ENCODE assay signal across 8 cellular contexts in the genomic region with DNA sequence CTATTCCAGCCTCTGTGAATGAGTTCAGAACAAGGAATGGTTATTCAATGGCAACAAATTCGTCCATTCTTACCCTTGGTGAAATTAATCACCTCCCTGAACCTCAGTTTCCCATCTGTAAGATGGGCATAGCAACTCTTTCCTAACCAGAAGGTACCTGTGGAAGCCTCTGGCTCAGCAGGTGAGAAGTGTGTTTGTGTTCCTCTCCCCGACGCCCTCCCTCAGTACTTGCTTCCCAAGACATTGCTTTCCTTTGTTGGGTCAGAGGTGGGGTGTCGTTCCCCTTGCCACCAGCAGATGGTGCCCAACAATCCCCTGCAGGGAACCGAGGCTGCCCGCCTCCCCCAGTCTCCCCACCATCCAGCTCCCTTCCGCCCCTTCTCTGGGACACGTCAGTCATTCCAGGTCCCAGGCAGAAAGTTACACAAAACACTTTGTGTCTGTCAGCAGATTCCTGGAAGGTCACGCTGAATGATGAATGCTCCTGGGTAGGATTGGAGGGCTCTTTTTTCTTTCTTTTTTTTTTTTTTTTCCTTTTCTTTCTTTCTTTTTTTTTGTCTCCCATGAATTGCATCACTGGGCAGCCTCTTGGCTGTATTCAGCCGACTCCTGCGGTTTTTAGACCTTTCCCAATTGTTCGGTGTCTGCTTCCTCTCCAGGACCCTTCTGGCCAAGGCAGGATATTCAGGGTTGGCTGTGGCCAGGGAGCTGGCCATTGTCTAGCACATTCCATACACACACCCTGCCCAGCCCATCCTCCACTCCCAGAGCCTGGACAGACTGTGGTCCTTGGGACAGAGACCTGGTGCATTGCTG.
A peak's percentile ranks its signal among the peaks of the same experiment; 100 is the strongest.
DNase-seq lines count a peak whose midpoint lies in the region; ATAC-seq and TF ChIP-seq lines count a peak whose summit lies in the region.

No MANE protein-coding gene starts in this region.

- no peaks in the 10 kb centered on the region for H4K20me1 ChIP-seq in IMR-90 (ENCODE audit: insufficient read depth, low read length)
- no peaks in the 10 kb centered on the region for H4K20me1 ChIP-seq in SK-N-SH (ENCODE audit: insufficient read depth)

- H3K4me3 Mint-ChIP-seq in activated naive CD8-positive, alpha-beta T cell treated with anti-CD3 and anti-CD28 coated beads, Interleukin-2, amount 10 ng/mL, durations not matched to agents 7 days and 5 days, result peak overlapping the region; percentile 56

- H3F3A ChIP-seq in SK-N-SH (replicated peaks; ENCODE audit: insufficient read depth), result no peaks in the 10 kb centered on the region

- peak overlapping the region; percentile 22; the same call in 1 of the 2 replicates for H3K18ac ChIP-seq in IMR-90 (ENCODE audit: low read depth, low read length)

- peak in 1 of 2 experiments; percentile 13; a peak in 1 of 4 replicates for TF ChIP-seq EP300 in SK-N-SH (IDR thresholded peaks at IDR 0.05; ENCODE audit: borderline replicate concordance in 1 of 2, low read depth in 1 of 2, low read length in 1 of 2)

- intact Hi-C loops in IMR-90 (cut with micrococcal nuclease) (loop anchor here (1.0 to 5.0 kb wide), 7 partner anchors 187 to 1143 kb away; no protein-coding TSS in a partner anchor), heart left ventricle (cut with DNase I) (loop anchor here (2.0 to 10.0 kb wide), 15 partner anchors 311 to 1145 kb away; partner anchors contain the start of gene TRIB2 (in 7 of the 10)), aorta (cut with DNase I) (loop anchor here (1.0 to 10.0 kb wide), 8 partner anchors 33 to 1144 kb away; partner anchors contain the start of gene TRIB2 (in 2 of the 2))

- DNase-seq in BJ (ENCODE audit: low read depth) (peak; percentile 54), IMR-90 (peak; percentile 82), SK-N-SH (peak; percentile 92), heart left ventricle (peak; percentile 85 to 91 (median 87)), putamen (ENCODE audit: low spot score) (peak; percentile 72), aorta (peak; percentile 92 to 94)
- DNase-seq in activated naive CD8-positive, alpha-beta T cell treated with anti-CD3 and anti-CD28 coated beads, Interleukin-2, amount 10 ng/mL, durations not matched to agents 7 days and 5 days, result peak; percentile 62

- no TSS peak for BruUV-seq in IMR-90 (replicated peaks; lab: Mats Ljungman, UMichigan)

- H3K9ac ChIP-seq in IMR-90 (ENCODE audit: low read depth, low read length) (peak overlapping the region; percentile 23; the same call in 1 of the 2 replicates), SK-N-SH (peak overlapping the region; percentile 1; the same call in 1 of the 2 replicates)

- peak overlapping the region; percentile 52 for H3K27ac Mint-ChIP-seq in activated naive CD8-positive, alpha-beta T cell treated with anti-CD3 and anti-CD28 coated beads, Interleukin-2, amount 10 ng/mL, durations not matched to agents 7 days and 5 days

- peak overlapping the region; percentile 76 for H3K4ac ChIP-seq in IMR-90 (ENCODE audit: low read depth, low read length)

- H2BK120ac ChIP-seq in IMR-90 (ENCODE audit: low read depth, low read length), result peak overlapping the region; percentile 81

- dilution Hi-C loops in IMR-90 (cut with HindIII; ENCODE audit: low sequenced_read_pairs, unreplicated experiment), result no loop called here

- ATAC-seq in GM19324 (IDR thresholded peaks at IDR 0.05; ENCODE audit: low FRiP score, unreplicated experiment) (peak; percentile 67), IMR-90 (ENCODE audit: low read depth) (peak; percentile 99), heart left ventricle (peak; percentile 83 to 96 (median 94)), aorta (ENCODE audit: low FRiP score) (peak; percentile 94)
- ATAC-seq in activated naive CD8-positive, alpha-beta T cell treated with anti-CD3 and anti-CD28 coated beads, Interleukin-2, amount 10 ng/mL, durations not matched to agents 7 days and 5 days (ENCODE audit: low read depth), result peak; percentile 56

- peak overlapping the region; percentile 81 for H2BK20ac ChIP-seq in IMR-90 (ENCODE audit: low read depth, low read length)

- no peaks in the 10 kb centered on the region for H3K79me1 ChIP-seq in IMR-90 (ENCODE audit: low read depth in 1 of 2, low read length in 2 of 2)

- H3K27ac ChIP-seq in IMR-90 (ENCODE audit: insufficient read depth, low read length) (peak overlapping the region; percentile 66), SK-N-SH (ENCODE audit: low read depth in 2 of 2, low read length in 1 of 2) (peak overlapping the region; percentile 7 to 25; a peak in 1 of 4 replicates), heart left ventricle (peak overlapping the region in 11 of 12 donors; percentile 45 to 67 (median 53)), aorta (ENCODE audit: low read depth in 1 of 2, low read length in 2 of 2) (no peak overlapping the region)

- no peaks in the 10 kb centered on the region for H3K9me1 ChIP-seq in IMR-90 (ENCODE audit: insufficient read depth, low read length)

- peaks cover 9% of the 10 kb centered on the region for H3K27me3 Mint-ChIP-seq in activated naive CD8-positive, alpha-beta T cell treated with anti-CD3 and anti-CD28 coated beads, Interleukin-2, amount 10 ng/mL, durations not matched to agents 7 days and 5 days

- in situ Hi-C loops in IMR-90 (cut with MboI; ENCODE audit: low sequenced_read_pairs), result loop anchor here (10.0 kb wide), 1 partner anchor 851 kb away; the partner anchor contains the start of gene TRIB2

- peaks cover 6% of the 10 kb centered on the region for H3K36me3 Mint-ChIP-seq in activated naive CD8-positive, alpha-beta T cell treated with anti-CD3 and anti-CD28 coated beads, Interleukin-2, amount 10 ng/mL, durations not matched to agents 7 days and 5 days

- peak overlapping the region; percentile 77; the same call in 2 of the 3 replicates for H2BK15ac ChIP-seq in IMR-90 (ENCODE audit: low read depth, low read length)

- no CpG with 5 or more reads among the region's 12 CpGs for WGBS in IMR-90 (ENCODE audit: extremely low coverage in 2 of 2, insufficient read length in 1 of 2), 2 experiments
- 22% methylated on average over 12 of the region's 12 CpGs for WGBS in SK-N-SH (ENCODE audit: low lambda C conversion rate)
- 15 to 17% (median 16%) methylated on average over 12 of the region's 12 CpGs for WGBS in heart left ventricle, 4 donors
- WGBS in aorta, 2 donors, result 6 to 10% methylated on average over 12 of the region's 12 CpGs

- H3K4me2 ChIP-seq in IMR-90 (ENCODE audit: low read depth, low read length) (peak overlapping the region; percentile 57), SK-N-SH (peak overlapping the region; percentile 23)

- H2BK5ac ChIP-seq in IMR-90 (ENCODE audit: low read depth, low read length, poor library complexity, severe bottlenecking), result no peak overlapping the region

- no peak for TF ChIP-seq POLR2A in IMR-90 (IDR thresholded peaks at IDR 0.05; ENCODE audit: low read depth, low read length)
- TF ChIP-seq POLR2A in heart left ventricle (IDR thresholded peaks at IDR 0.05), result no peak

- peaks cover 5% of the 10 kb centered on the region for H3K9me3 Mint-ChIP-seq in activated naive CD8-positive, alpha-beta T cell treated with anti-CD3 and anti-CD28 coated beads, Interleukin-2, amount 10 ng/mL, durations not matched to agents 7 days and 5 days

- TF ChIP-seq CTCF in BJ (IDR thresholded peaks at IDR 0.05; ENCODE audit: insufficient read depth, low read depth, low read length) (peak; percentile 97), IMR-90 (conservative IDR thresholded peaks at IDR 0.05; ENCODE audit: low read depth, low read length) (peak; percentile 85), SK-N-SH (IDR thresholded peaks at IDR 0.05) (peak; percentile 99), heart left ventricle (IDR thresholded peaks at IDR 0.05) (peak; percentile 90 to 99 (median 96))

- H4K91ac ChIP-seq in IMR-90 (ENCODE audit: insufficient read depth, low read depth, low read length), result peak overlapping the region; percentile 74

- H3K36me3 ChIP-seq in BJ (ENCODE audit: control insufficient read depth, insufficient read depth, low read length), result no peaks in the 10 kb centered on the region
- no peaks in the 10 kb centered on the region for H3K36me3 ChIP-seq in IMR-90 (ENCODE audit: control insufficient read depth, insufficient read depth, low read length)
- no peaks in the 10 kb centered on the region for H3K36me3 ChIP-seq in SK-N-SH (replicated peaks in 1 of 2; ENCODE audit: control insufficient read depth in 1 of 2, insufficient read depth in 2 of 2, low read length in 1 of 2)
- no peaks in the 10 kb centered on the region for H3K36me3 ChIP-seq in heart left ventricle
- H3K36me3 ChIP-seq in aorta (ENCODE audit: control insufficient read depth in 1 of 2, insufficient read depth in 2 of 2, low read length in 1 of 2), result no peaks in the 10 kb centered on the region

- H3K14ac ChIP-seq in IMR-90 (replicated peaks; ENCODE audit: low read depth, low read length), result peak overlapping the region; percentile 72

- no peaks in the 10 kb centered on the region for H3K9me2 ChIP-seq in SK-N-SH

- no peaks in the 10 kb centered on the region for H3K79me2 ChIP-seq in SK-N-SH (ENCODE audit: insufficient read depth)

- no peaks in the 10 kb centered on the region; the same call in 1 of the 2 replicates for H3K27me3 ChIP-seq in BJ (ENCODE audit: control insufficient read depth, insufficient read depth, low read length)
- H3K27me3 ChIP-seq in IMR-90 (ENCODE audit: control insufficient read depth, insufficient read depth, low read length), result no peaks in the 10 kb centered on the region; the same call in 1 of the 2 replicates
- no peaks in the 10 kb centered on the region for H3K27me3 ChIP-seq in SK-N-SH (ENCODE audit: insufficient read depth)
- H3K27me3 ChIP-seq in heart left ventricle, result no peaks in the 10 kb centered on the region
- H3K27me3 ChIP-seq in aorta (ENCODE audit: control insufficient read depth in 1 of 2, insufficient read depth in 2 of 2, low read length in 1 of 2), result no peaks in the 10 kb centered on the region

- TF ChIP-seq RAD21 in IMR-90 (IDR thresholded peaks at IDR 0.05; ENCODE audit: low read length) (peak; percentile 93), SK-N-SH (IDR thresholded peaks at IDR 0.05; ENCODE audit: low read length) (peak; percentile 91)

- H2AFZ ChIP-seq in IMR-90 (replicated peaks; ENCODE audit: low read length, poor library complexity) (peak overlapping the region; percentile 70), SK-N-SH (ENCODE audit: low read depth) (peak overlapping the region; percentile 62)

- peak overlapping the region; percentile 48; the same call in 1 of the 2 replicates for H3K56ac ChIP-seq in IMR-90 (ENCODE audit: extremely low read depth, insufficient read depth, low read length)

- H3K9me3 ChIP-seq in IMR-90 (ENCODE audit: control insufficient read depth, insufficient read depth, low read length) (peaks cover 6% of the 10 kb centered on the region; the same call in 1 of the 2 replicates), SK-N-SH (no peaks in the 10 kb centered on the region), heart left ventricle (peaks cover 0 to 3% (median 0%) of the 10 kb centered on the region in 12 donors), aorta (ENCODE audit: control insufficient read depth, low read length) (no peaks in the 10 kb centered on the region)

- CTCF ChIA-PET in BJ (lab: Yijun Ruan, JAX), result interaction anchor here (0.6 to 3.8 kb wide), 14 partner anchors 10 to 1148 kb away, joined by 3 to 17 read pairs (median 3); partner anchors contain the start of gene TRIB2
- CTCF ChIA-PET in IMR-90 (lab: Yijun Ruan, JAX), result interaction anchor here (0.5 to 0.8 kb wide), 3 partner anchors 291 to 579 kb away, joined by 3 read pairs; no protein-coding TSS in a partner anchor
- CTCF ChIA-PET in SK-N-SH (lab: Yijun Ruan, JAX), result interaction anchor here (0.6 to 7.7 kb wide), 33 partner anchors 10 to 1146 kb away, joined by 3 to 54 read pairs (median 4); partner anchors contain the start of gene TRIB2

- H3K4me1 ChIP-seq in IMR-90 (ENCODE audit: control insufficient read depth, insufficient read depth, low read length) (peaks cover 2% of the 10 kb centered on the region; the same call in 1 of the 2 replicates), SK-N-SH (ENCODE audit: control insufficient read depth in 1 of 2, insufficient read depth in 2 of 2, low read depth in 1 of 2, low read length in 1 of 2) (peaks cover 5 to 6% of the 10 kb centered on the region in 2 experiments; a peak in 3 of 4 replicates), heart left ventricle (peaks cover 0 to 28% (median 12%) of the 10 kb centered on the region in 12 donors), aorta (ENCODE audit: control insufficient read depth in 1 of 2, insufficient read depth in 2 of 2, low read length in 2 of 2) (no peaks in the 10 kb centered on the region)

- H3K4me1 Mint-ChIP-seq in activated naive CD8-positive, alpha-beta T cell treated with anti-CD3 and anti-CD28 coated beads, Interleukin-2, amount 10 ng/mL, durations not matched to agents 7 days and 5 days, result peaks cover 8% of the 10 kb centered on the region

- POLR2A ChIA-PET in BJ (lab: Charles Lee) (interaction anchor here (0.7 kb wide), 1 partner anchor 85 kb away, joined by 9 read pairs; no protein-coding TSS in a partner anchor), IMR-90 (lab: Charles Lee; ENCODE audit: unreplicated experiment) (no interaction called here), SK-N-SH (lab: Yijun Ruan, JAX) (interaction anchor here (0.9 kb wide), 1 partner anchor 852 kb away, joined by 3 read pairs; no protein-coding TSS in a partner anchor)
- POLR2A ChIA-PET in activated naive CD8-positive, alpha-beta T cell treated with anti-CD3 and anti-CD28 coated beads, Interleukin-2, amount 10 ng/mL, durations not matched to agents 7 days and 5 days (lab: Charles Lee), result interaction anchor here (1.2 kb wide), 1 partner anchor 852 kb away, joined by 3 read pairs; no protein-coding TSS in a partner anchor

- peak overlapping the region; percentile 50 for H4K5ac ChIP-seq in IMR-90 (ENCODE audit: low read depth, low read length)

- no peak overlapping the region for H3K23ac ChIP-seq in IMR-90 (ENCODE audit: low read depth, low read length)

- no peak overlapping the region for H3K4me3 ChIP-seq in BJ (ENCODE audit: low read depth, low read length)
- peak overlapping the region; percentile 10; the same call in 1 of the 2 replicates for H3K4me3 ChIP-seq in IMR-90 (ENCODE audit: insufficient read depth, low read depth, low read length)
- peak overlapping the region in 1 of 2 experiments; percentile 14; a peak in 1 of 4 replicates for H3K4me3 ChIP-seq in SK-N-SH (ENCODE audit: low read depth in 2 of 2, low read length in 1 of 2)
- peak overlapping the region in 6 of 12 donors; percentile 3 to 24 (median 15) for H3K4me3 ChIP-seq in heart left ventricle
- H3K4me3 ChIP-seq in aorta (ENCODE audit: low read length in 2 of 2), result no peak overlapping the region

- H4K8ac ChIP-seq in IMR-90 (ENCODE audit: low read depth in 2 of 2, low read length in 2 of 2), result peak overlapping the region; percentile 9 to 85; a peak in 3 of 4 replicates

- H2AK5ac ChIP-seq in IMR-90 (ENCODE audit: low read depth, low read length), result peak overlapping the region; percentile 83

- peak overlapping the region; percentile 47 for H2AK9ac ChIP-seq in IMR-90 (replicated peaks; ENCODE audit: low read depth, low read length, poor library complexity)

Comparison
In these comparisons a context has a peak if more than half of its experiments do, and no peak if none do; other contexts are left out.
1. H3K27ac ChIP-seq: peak in IMR-90 (single experiment), SK-N-SH (2 of 2) and heart left ventricle (11 of 12); none in aorta (0 of 2).
2. Peak in every context shown above with its lines, with median percentiles within 50 percentile points of each other: DNase-seq, CTCF ChIP-seq and ATAC-seq.